ENCODE assay signal across 12 cellular contexts in genomic region chr7:44447874-44448425, GRCh38.
"Had no signal": no experiment of that assay in that cellular context is flagged by ENCODE, and none has a peak within 500 bp of the region (broad histone marks: within the 10 kb centered on the region; RNA-seq: fewer than 3 reads in every experiment).

No MANE protein-coding gene starts in this region.

- H3K27me3 Mint-ChIP-seq: activated B cell treated with CpG ODN at 0.5 μM for 24 hours; activated T-helper 17 cell treated with anti-CD3 and anti-CD28 coated beads, Interleukin-2, amount 50 U/mL, for 72 hours had no signal

- ATAC-seq: activated T-helper 17 cell treated with anti-CD3 and anti-CD28 coated beads, Interleukin-2, amount 50 U/mL, for 72 hours; left colon; stimulated activated effector memory CD8-positive, alpha-beta T cell treated with anti-CD3 and anti-CD28 coated beads, Interleukin-12 subunit alpha, Interleukin-12 subunit beta, amount 100 ng/mL, for 72 hours had no signal

- DNase-seq: activated B cell treated with CpG ODN at 0.5 μM for 24 hours; activated CD4-positive, alpha-beta T cell treated with anti-CD3 and anti-CD28 coated beads for 48 hours; activated naive CD4-positive, alpha-beta T cell treated with anti-CD3 and anti-CD28 coated beads, Interleukin-2, amount 50 U/mL, for 16 hours; amniotic stem cell; dermis blood vessel endothelial cell; endodermal cell; left colon; midbrain; ovary; uterus had no signal

- H3K9me3 Mint-ChIP-seq: activated B cell treated with CpG ODN at 0.5 μM for 24 hours; activated T-helper 17 cell treated with anti-CD3 and anti-CD28 coated beads, Interleukin-2, amount 50 U/mL, for 72 hours; stimulated activated effector memory CD8-positive, alpha-beta T cell treated with anti-CD3 and anti-CD28 coated beads, Interleukin-12 subunit alpha, Interleukin-12 subunit beta, amount 100 ng/mL, for 72 hours had no signal

- H3K27ac ChIP-seq: ovary, uterus had no signal

- H3K4me3 Mint-ChIP-seq: activated B cell treated with CpG ODN at 0.5 μM for 24 hours; endodermal cell; stimulated activated effector memory CD8-positive, alpha-beta T cell treated with anti-CD3 and anti-CD28 coated beads, Interleukin-12 subunit alpha, Interleukin-12 subunit beta, amount 100 ng/mL, for 72 hours had no signal

- H3K4me1 Mint-ChIP-seq: endodermal cell had no signal

- H3K27ac Mint-ChIP-seq: endodermal cell had no signal
